1 cellular context compared by ENCODE assay signal in genomic region chr3:49826016-49826415, GRCh38.
TF ChIP-seq lines count a peak whose summit lies in the region.

No MANE protein-coding gene starts in this region.

TF ChIP-seq in HepG2, 621 proteins besides CTCF, POLR2A, EP300 and RAD21:
- TF ChIP-seq ZNF75D (CRISPR knock-in tag; IDR thresholded peaks at IDR 0.05; ENCODE audit: borderline replicate concordance): no peak
- no peak for TF ChIP-seq HINFP (CRISPR knock-in tag; IDR thresholded peaks at IDR 0.05; ENCODE audit: low read depth)
- TF ChIP-seq ZNF660 (CRISPR knock-in tag; IDR thresholded peaks at IDR 0.05; ENCODE audit: borderline replicate concordance, low read depth): no peak
- no peak for TF ChIP-seq ZNF260 (CRISPR knock-in tag; IDR thresholded peaks at IDR 0.05; ENCODE audit: borderline replicate concordance, low read depth)
- TF ChIP-seq ZXDC (CRISPR knock-in tag; IDR thresholded peaks at IDR 0.05): no peak
- no peak for TF ChIP-seq ZNF816 (CRISPR knock-in tag; IDR thresholded peaks at IDR 0.05; ENCODE audit: borderline replicate concordance)
- no peak for TF ChIP-seq MXI1 (IDR thresholded peaks at IDR 0.05; ENCODE audit: borderline replicate concordance, low read depth, low read length)
- TF ChIP-seq ZNF567 (CRISPR knock-in tag; IDR thresholded peaks at IDR 0.05; ENCODE audit: borderline replicate concordance): no peak
- TF ChIP-seq ZIK1 (CRISPR knock-in tag; IDR thresholded peaks at IDR 0.05; ENCODE audit: borderline replicate concordance, low read depth): no peak
- TF ChIP-seq DMAP1 (CRISPR knock-in tag; IDR thresholded peaks at IDR 0.05): no peak
- TF ChIP-seq HCFC1 (IDR thresholded peaks at IDR 0.05; ENCODE audit: low read depth, low read length): no peak
- no peak for TF ChIP-seq TCF7 (IDR thresholded peaks at IDR 0.05; ENCODE audit: low read depth)
- no peak for TF ChIP-seq ZNF121 (CRISPR knock-in tag; IDR thresholded peaks at IDR 0.05)
